ENCODE assay signal across 8 cellular contexts in genomic region chrX:155070975-155071693, GRCh38. TPM values are rescaled to one million over a fixed set of nuclear protein-coding genes. Genes with fewer than 3 reads are reported as not detected.
DNase-seq lines count a peak whose midpoint lies in the region; ATAC-seq and TF ChIP-seq lines count a peak whose summit lies in the region.

Gene BRCC3, plus strand, starts transcription at chrX:155071508. Its CDS starts 20 bp downstream, at chrX:155071528.
Gene CMC4, minus strand, starts transcription at chrX:155071136. Its CDS starts 7,113 bp downstream, at chrX:155064023.
Gene MTCP1, minus strand, starts transcription at chrX:155071136. Its CDS starts 5,126 bp downstream, at chrX:155066010.

- DNase-seq in C1 segment of cervical spinal cord (lab: John Stamatoyannopoulos, UW) (peak in 13 of 14 donors; percentile 8 to 82 (median 65)), NCI-H748 (lab: John Stamatoyannopoulos, UW; ENCODE audit: unreplicated experiment) (peak; percentile 93), dorsolateral prefrontal cortex (peak; percentile 57 to 83 (median 74)), lower leg skin (ENCODE audit: low spot score in 2 of 2) (peak; percentile 58 to 93)
- DNase-seq in activated CD4-positive, alpha-beta T cell treated with anti-CD3 and anti-CD28 coated beads, Interleukin-2, amount 50 U/mL, for 4 hours: peak; percentile 53 to 59
- peak; percentile 62 to 73 for DNase-seq in stimulated activated CD4-positive, alpha-beta T cell treated with anti-CD3 and anti-CD28 coated beads, Interleukin-4, amount 100 ng/mL, for 4 hours

- TF ChIP-seq CTCF in dorsolateral prefrontal cortex (IDR thresholded peaks at IDR 0.05 in 54 of 56, conservative IDR thresholded peaks at IDR 0.05 in 2 of 56; ENCODE audit: low read depth in 1 of 56, partially characterized antibody in 56 of 56) (peak in 1 of 56 donors; percentile 24), lower leg skin (IDR thresholded peaks at IDR 0.05) (no peak)

- peak within 1 kb of the TSS; percentile 47 to 81 (median 69) for H3K4me3 ChIP-seq in dorsolateral prefrontal cortex
- peak within 1 kb of the TSS; percentile 40 for H3K4me3 ChIP-seq in lower leg skin (ENCODE audit: low read depth, poor library complexity, severe bottlenecking)

- WGBS in lower leg skin, 2 donors: 1 to 42% methylated on average over 14 to 54 of the region's 81 CpGs

- intact Hi-C loops in dorsolateral prefrontal cortex (cut with DNase I) (loop anchor here in 1 of 2 donors (2.0 kb wide), 1 partner anchor 44 kb away; the partner anchor contains the start of gene FUNDC2), lower leg skin (cut with DNase I; ENCODE audit: low total_unique reads) (no loop called here)

- TF ChIP-seq POLR2A in lower leg skin (IDR thresholded peaks at IDR 0.05): peak in 1 of 2 donors; percentile 16

- H3K27ac ChIP-seq in dorsolateral prefrontal cortex: peak within 1 kb of the TSS in 57 of 59 donors; percentile 22 to 89 (median 75)

- ATAC-seq in GM19351 (IDR thresholded peaks at IDR 0.05; ENCODE audit: unreplicated experiment): peak; percentile 83
- peak; percentile 84 for ATAC-seq in HG03520 (IDR thresholded peaks at IDR 0.05; ENCODE audit: unreplicated experiment)

- H3K27me3 ChIP-seq in dorsolateral prefrontal cortex: peaks cover 0 to 17% (median 0%) of the 10 kb centered on the region in 45 donors

RNA-seq across cellular contexts. Expression of gene BRCC3, which starts in this region (rescaled TPM):
- total RNA-seq in dorsolateral prefrontal cortex (10 to 100 TPM; 11.5 to 27.6 (median 19.0) TPM), lower leg skin (10 to 100 TPM in 3 of 4 donors, 1 to 10 TPM in 1; 8.2 to 14.1 (median 11.6) TPM)

RNA-seq across cellular contexts. Expression of gene CMC4, which starts in this region (rescaled TPM):
- 10 to 100 TPM in 2 of 120 experiments, 1 to 10 TPM in 118; 2.1 to 11.2 (median 5.9) TPM for total RNA-seq in dorsolateral prefrontal cortex
- total RNA-seq in lower leg skin: 10 to 100 TPM; 17.8 to 22.2 (median 18.5) TPM

RNA-seq across cellular contexts. Expression of gene MTCP1, which starts in this region (rescaled TPM):
- total RNA-seq in dorsolateral prefrontal cortex: 10 to 100 TPM in 83 of 120 experiments, 1 to 10 TPM in 37; 2.4 to 21.5 (median 12.1) TPM
- total RNA-seq in lower leg skin: 1 to 10 TPM; 1.0 to 1.6 (median 1.3) TPM

Comparison
In these comparisons a context has a peak if more than half of its experiments do, and no peak if none do; other contexts are left out.
1. Peak in every context shown above with its lines: DNase-seq, ATAC-seq, H3K4me3 ChIP-seq and H3K27ac ChIP-seq.